Comparison of ENCODE assay signal across 18 cellular contexts in genomic region chr1:243715285-243715684, GRCh38.
DNase-seq lines count a peak whose midpoint lies in the region; FAIRE-seq and TF ChIP-seq lines count a peak whose summit lies in the region.
"Had no signal": no experiment of that assay in that cellular context is flagged by ENCODE, and none has a peak within 500 bp of the region (broad histone marks: within the 10 kb centered on the region; RNA-seq: fewer than 3 reads in every experiment).

No MANE protein-coding gene starts in this region.

- H3K9me3 ChIP-seq in A673 (ENCODE audit: low read depth, low read length, poor library complexity, severe bottlenecking) (no peaks in the 10 kb centered on the region), kidney (ENCODE audit: control insufficient read depth in 1 of 2, low read length in 2 of 2) (no peaks in the 10 kb centered on the region)
- H3K9me3 ChIP-seq: ovary had no signal

- H3K4me1 ChIP-seq in A673 (ENCODE audit: insufficient read depth, low read length, poor library complexity, severe bottlenecking) (peaks cover 21% of the 10 kb centered on the region), kidney (ENCODE audit: control insufficient read depth in 1 of 2, insufficient read depth in 1 of 2, low read depth in 1 of 2, low read length in 2 of 2) (peaks cover 0 to 5% of the 10 kb centered on the region in 2 donors)

- no peak for TF ChIP-seq CTCF in A673 (conservative IDR thresholded peaks at IDR 0.05; ENCODE audit: low read depth, low read length)
- no peak for TF ChIP-seq CTCF in kidney (IDR thresholded peaks at IDR 0.05; ENCODE audit: borderline replicate concordance, extremely low read depth, insufficient read depth)

- DNase-seq in A673 (ENCODE audit: low spot score) (peak; percentile 0), EL (peak; percentile 26), kidney (no peak), DMS 273 (lab: John Stamatoyannopoulos, UW; ENCODE audit: unreplicated experiment) (no peak), Ammon's horn (ENCODE audit: low spot score) (no peak), NCI-H1105 (lab: John Stamatoyannopoulos, UW) (no peak)
- DNase-seq: activated CD4-positive, alpha-beta T cell treated with anti-CD3 and anti-CD28 coated beads, Interleukin-2, amount 50 U/mL, for 4 hours; activated CD8-positive, alpha-beta memory T cell treated with anti-CD3 and anti-CD28 coated beads, Interleukin-2, amount 50 U/mL, for 4 hours; activated naive CD8-positive, alpha-beta T cell treated with anti-CD3 and anti-CD28 coated beads for 36 hours; effector CD4-positive, alpha-beta T cell; erythroblast; left colon; naive thymus-derived CD8-positive, alpha-beta T cell; NCI-H1436 treated with DMSO at 0.1 percent for 48 hours; NCI-H510A treated with DMSO at 0.1 percent for 48 hours; ovary; stimulated activated CD8-positive, alpha-beta memory T cell treated with anti-CD3 and anti-CD28 coated beads, Interleukin-4, amount 100 ng/mL, for 48 hours had no signal

- no peak overlapping the region for H3K4me3 ChIP-seq in A673 (ENCODE audit: low read depth, low read length, poor library complexity, severe bottlenecking)
- H3K4me3 ChIP-seq in kidney (ENCODE audit: low read length in 2 of 2): no peak overlapping the region
- H3K4me3 ChIP-seq: ovary had no signal

- BruUV-seq in A673 (replicated peaks; lab: Mats Ljungman, UMichigan): no TSS peak

- H3K27ac ChIP-seq in A673 (ENCODE audit: low read depth, low read length, poor library complexity, severe bottlenecking): no peak overlapping the region
- H3K27ac ChIP-seq in kidney (ENCODE audit: low read depth in 2 of 2, low read length in 2 of 2): no peak overlapping the region
- H3K27ac ChIP-seq: ovary had no signal

- H3K36me3 ChIP-seq in A673 (ENCODE audit: insufficient read depth, low read length, poor library complexity, severe bottlenecking): no peaks in the 10 kb centered on the region
- H3K36me3 ChIP-seq in kidney (ENCODE audit: control insufficient read depth in 1 of 2, insufficient read depth in 2 of 2, low read length in 2 of 2): no peaks in the 10 kb centered on the region
- H3K36me3 ChIP-seq: ovary had no signal

- intact Hi-C loops in A673 (cut with micrococcal nuclease; ENCODE audit: unreplicated experiment): no loop called here
- intact Hi-C loops in kidney (cut with DNase I): no loop called here

- POLR2A ChIA-PET in A673 (lab: Charles Lee; ENCODE audit: low non-redundant PET): no interaction called here

- H3K27me3 ChIP-seq in A673 (replicated peaks; ENCODE audit: insufficient read depth, low read depth, low read length, poor library complexity): no peaks in the 10 kb centered on the region
- H3K27me3 ChIP-seq: ovary had no signal

- FAIRE-seq in TTC549 (lab: Jason Lieb, UNC): peak; percentile 80
- peak; percentile 17 for FAIRE-seq in kidney (lab: Jason Lieb, UNC)

- no peak overlapping the region for H3K9ac ChIP-seq in kidney (ENCODE audit: low read length in 2 of 2)

- CTCF ChIA-PET in A673 (lab: Charles Lee): no interaction called here

Comparison
In these comparisons a context has a peak if more than half of its experiments do, and no peak if none do; other contexts are left out.
1. DNase-seq: peak in A673 (single experiment) and EL (single experiment); none in kidney (single experiment), DMS 273 (single experiment), Ammon's horn (single experiment) and NCI-H1105 (single experiment).